ENCODE assay signal across 1 cellular context in the genomic region with DNA sequence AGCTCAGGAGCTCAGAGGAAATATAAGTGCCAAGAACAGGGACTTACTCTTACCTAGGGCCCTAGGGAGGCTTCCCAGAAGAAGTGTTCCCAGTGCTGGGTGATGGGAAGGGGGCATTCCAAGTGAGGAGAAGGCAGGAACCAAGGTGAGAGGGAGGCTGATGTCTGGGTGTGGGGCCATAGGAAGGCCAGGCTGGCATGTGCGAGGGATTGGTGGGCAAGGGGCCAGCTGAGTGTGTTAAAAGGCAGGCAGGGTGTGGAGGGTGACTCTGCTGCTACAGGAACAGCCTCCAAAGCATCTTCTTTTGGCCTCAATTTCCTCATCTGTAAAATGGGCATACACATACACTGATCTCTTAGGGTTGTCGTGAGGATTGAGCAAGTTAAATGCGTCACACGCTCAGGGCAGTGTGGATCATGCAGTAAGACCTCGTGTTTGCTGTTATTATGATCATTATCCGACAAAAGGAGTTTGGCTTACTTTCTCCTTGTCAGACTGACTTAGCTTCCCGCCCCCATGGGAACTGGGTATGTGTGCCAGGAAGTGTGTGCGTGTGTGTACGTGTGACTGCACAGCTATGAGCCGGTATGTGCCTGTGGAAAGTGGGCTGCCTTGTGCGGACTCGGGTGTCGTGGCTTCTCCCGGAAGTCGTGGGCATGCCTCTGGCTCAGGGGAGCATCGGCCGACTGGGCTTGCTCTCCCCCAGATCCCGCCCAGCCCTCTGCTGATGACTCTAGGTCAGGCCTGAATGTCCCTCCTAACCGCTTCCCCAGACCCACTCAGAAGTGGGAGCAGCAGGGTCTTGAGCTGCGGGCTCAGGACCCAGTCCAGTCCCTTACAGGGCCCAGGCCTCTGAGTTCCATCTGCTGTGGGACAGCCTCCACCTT.
TF ChIP-seq lines count a peak whose summit lies in the region.

No MANE protein-coding gene starts in this region.

TF ChIP-seq in WTC11, 78 proteins besides CTCF, POLR2A, EP300 and RAD21 (continued from another document):
- TF ChIP-seq, protein P1, sequence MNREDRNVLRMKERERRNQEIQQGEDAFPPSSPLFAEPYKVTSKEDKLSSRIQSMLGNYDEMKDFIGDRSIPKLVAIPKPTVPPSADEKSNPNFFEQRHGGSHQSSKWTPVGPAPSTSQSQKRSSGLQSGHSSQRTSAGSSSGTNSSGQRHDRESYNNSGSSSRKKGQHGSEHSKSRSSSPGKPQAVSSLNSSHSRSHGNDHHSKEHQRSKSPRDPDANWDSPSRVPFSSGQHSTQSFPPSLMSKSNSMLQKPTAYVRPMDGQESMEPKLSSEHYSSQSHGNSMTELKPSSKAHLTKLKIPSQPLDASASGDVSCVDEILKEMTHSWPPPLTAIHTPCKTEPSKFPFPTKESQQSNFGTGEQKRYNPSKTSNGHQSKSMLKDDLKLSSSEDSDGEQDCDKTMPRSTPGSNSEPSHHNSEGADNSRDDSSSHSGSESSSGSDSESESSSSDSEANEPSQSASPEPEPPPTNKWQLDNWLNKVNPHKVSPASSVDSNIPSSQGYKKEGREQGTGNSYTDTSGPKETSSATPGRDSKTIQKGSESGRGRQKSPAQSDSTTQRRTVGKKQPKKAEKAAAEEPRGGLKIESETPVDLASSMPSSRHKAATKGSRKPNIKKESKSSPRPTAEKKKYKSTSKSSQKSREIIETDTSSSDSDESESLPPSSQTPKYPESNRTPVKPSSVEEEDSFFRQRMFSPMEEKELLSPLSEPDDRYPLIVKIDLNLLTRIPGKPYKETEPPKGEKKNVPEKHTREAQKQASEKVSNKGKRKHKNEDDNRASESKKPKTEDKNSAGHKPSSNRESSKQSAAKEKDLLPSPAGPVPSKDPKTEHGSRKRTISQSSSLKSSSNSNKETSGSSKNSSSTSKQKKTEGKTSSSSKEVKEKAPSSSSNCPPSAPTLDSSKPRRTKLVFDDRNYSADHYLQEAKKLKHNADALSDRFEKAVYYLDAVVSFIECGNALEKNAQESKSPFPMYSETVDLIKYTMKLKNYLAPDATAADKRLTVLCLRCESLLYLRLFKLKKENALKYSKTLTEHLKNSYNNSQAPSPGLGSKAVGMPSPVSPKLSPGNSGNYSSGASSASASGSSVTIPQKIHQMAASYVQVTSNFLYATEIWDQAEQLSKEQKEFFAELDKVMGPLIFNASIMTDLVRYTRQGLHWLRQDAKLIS (CRISPR knock-in tag; IDR thresholded peaks at IDR 0.05; ENCODE audit: borderline replicate concordance) = no peak
TF ChIP-seq in WTC11: peak in this region for 0.
